ENCODE assay signal across 9 cellular contexts in the genomic region with DNA sequence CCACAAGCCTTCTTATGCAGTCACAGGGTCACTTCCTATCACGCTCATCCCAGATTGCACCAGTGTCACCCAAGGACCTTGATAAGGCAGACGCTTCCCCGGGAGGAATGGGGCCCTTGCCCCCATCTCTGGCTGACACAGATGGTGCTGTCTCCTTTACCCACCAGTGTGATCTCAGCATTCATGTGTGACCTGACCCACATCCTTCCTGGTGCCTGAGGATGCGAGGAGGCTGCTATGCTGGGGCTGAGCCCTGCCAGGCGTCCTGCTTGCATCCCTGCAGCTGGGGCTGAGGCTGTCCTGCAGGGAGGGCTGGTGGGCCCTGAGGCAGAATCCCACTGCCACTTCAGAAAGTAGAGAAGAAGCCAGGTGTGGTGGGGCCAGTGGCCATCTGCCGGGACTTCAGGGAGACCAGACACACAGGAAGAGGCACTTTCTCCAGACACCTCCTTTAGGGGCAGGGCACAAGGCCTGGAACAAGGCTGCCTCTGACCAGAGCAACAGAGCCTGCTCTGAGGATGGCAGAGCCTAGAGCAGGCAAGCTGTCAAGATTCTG. TPM values are rescaled to one million over a fixed set of nuclear protein-coding genes. Genes with fewer than 3 reads are reported as not detected.
DNase-seq lines count a peak whose midpoint lies in the region; ATAC-seq and TF ChIP-seq lines count a peak whose summit lies in the region.
"Had no signal": no experiment of that assay in that cellular context is flagged by ENCODE, and none has a peak within 500 bp of the region (broad histone marks: within the 10 kb centered on the region; RNA-seq: fewer than 3 reads in every experiment).

No MANE protein-coding gene starts in this region.

- DNase-seq in T-helper 17 cell (peak; percentile 8 to 11 (median 11)), coronary artery (ENCODE audit: low spot score) (peak; percentile 57), posterior cingulate gyrus (peak in 8 of 10 donors; percentile 5 to 80 (median 14)), amniotic stem cell (lab: John Stamatoyannopoulos, UW) (no peak), GM19238 (ENCODE audit: insufficient read length, low spot score) (no peak), NCI-H1092 (lab: John Stamatoyannopoulos, UW) (no peak)
- DNase-seq: amygdala had no signal

- ATAC-seq in GM19452 (IDR thresholded peaks at IDR 0.05; ENCODE audit: unreplicated experiment) (peak; percentile 47), T-helper 17 cell (peak; percentile 78), GM19328 (IDR thresholded peaks at IDR 0.05; ENCODE audit: unreplicated experiment) (no peak)

- no peaks in the 10 kb centered on the region for H3K9me3 ChIP-seq in T-helper 17 cell (ENCODE audit: control insufficient read depth, low read length, poor library complexity, severe bottlenecking)

- H3K36me3 Mint-ChIP-seq in T-helper 17 cell (ENCODE audit: low read depth) = no peaks in the 10 kb centered on the region

- peaks cover 6% of the 10 kb centered on the region for H3K27me3 Mint-ChIP-seq in T-helper 17 cell

- peak overlapping the region; percentile 77 for H3K4me3 Mint-ChIP-seq in T-helper 17 cell

- H3K27ac ChIP-seq in coronary artery = no peak overlapping the region

- H3K4me3 ChIP-seq in coronary artery = no peak overlapping the region

- H3K27ac Mint-ChIP-seq in T-helper 17 cell = peak overlapping the region; percentile 74

- H3K4me1 Mint-ChIP-seq in T-helper 17 cell = peaks cover 30% of the 10 kb centered on the region

- intact Hi-C loops in posterior cingulate gyrus (cut with DNase I) = no loop called here

- no peak for TF ChIP-seq CTCF in coronary artery (IDR thresholded peaks at IDR 0.05)

RNA-seq across cellular contexts. Expression of a gene that starts 35.3 kb away (rescaled TPM):
- total RNA-seq in T-helper 17 cell = 1 to 10 TPM; 3.1 to 3.4 TPM

Comparison
In these comparisons a context has a peak if more than half of its experiments do, and no peak if none do; other contexts are left out.
1. DNase-seq: peak in T-helper 17 cell (3 of 3), coronary artery (single experiment) and posterior cingulate gyrus (8 of 10); none in amniotic stem cell (single experiment), GM19238 (single experiment) and NCI-H1092 (single experiment).